In the genomic region with DNA sequence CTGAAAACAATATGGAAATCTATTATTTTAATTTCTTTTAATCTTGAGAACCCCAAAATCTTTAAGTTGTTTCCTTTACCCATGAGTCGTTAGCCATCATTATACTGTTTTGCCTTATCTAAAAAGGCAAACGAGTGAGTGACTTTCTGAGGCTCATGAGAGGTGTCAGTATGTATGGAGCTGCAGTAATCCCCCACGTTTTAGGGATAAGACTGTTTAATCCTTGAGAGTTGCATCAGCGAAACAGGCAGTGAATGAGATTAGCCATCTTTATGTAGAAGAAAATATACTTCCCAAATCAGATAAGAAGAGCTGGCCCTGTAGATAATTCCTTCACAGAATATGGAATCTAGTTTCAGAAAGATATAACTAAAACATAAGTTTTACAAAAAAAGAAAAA, we compare ENCODE assay signal across 18 cellular contexts.
A peak's percentile ranks its signal among the peaks of the same experiment; 100 is the strongest.
DNase-seq lines count a peak whose midpoint lies in the region; ATAC-seq and TF ChIP-seq lines count a peak whose summit lies in the region.
"Had no signal": no experiment of that assay in that cellular context is flagged by ENCODE, and none has a peak within 500 bp of the region (broad histone marks: within the 10 kb centered on the region; RNA-seq: fewer than 3 reads in every experiment).

No MANE protein-coding gene starts in this region.

- H3K4me2 ChIP-seq in GM23338 (no peak overlapping the region), mesendoderm (ENCODE audit: low read length) (no peak overlapping the region)
- H3K4me2 ChIP-seq: A549, BLaER1 had no signal

- H3K9me3 Mint-ChIP-seq in GM23338 = no peaks in the 10 kb centered on the region
- peaks cover 13% of the 10 kb centered on the region for H3K9me3 Mint-ChIP-seq in activated CD8-positive, alpha-beta T cell treated with anti-CD3 and anti-CD28 coated beads, Interleukin-2, amount 10 ng/mL, durations not matched to agents 7 days and 5 days (ENCODE audit: insufficient read depth)

- H3K4me1 ChIP-seq in A673 (ENCODE audit: insufficient read depth, low read length, poor library complexity, severe bottlenecking) = peaks cover 6% of the 10 kb centered on the region
- H3K4me1 ChIP-seq in GM23338 (ENCODE audit: insufficient read depth) = no peaks in the 10 kb centered on the region; the same call in 1 of the 2 replicates
- no peaks in the 10 kb centered on the region for H3K4me1 ChIP-seq in mesendoderm (ENCODE audit: control insufficient read depth, low read depth, low read length)
- H3K4me1 ChIP-seq: A549, BLaER1 had no signal

- intact Hi-C loops in A673 (cut with micrococcal nuclease; ENCODE audit: unreplicated experiment) = no loop called here

- BruUV-seq in A673 (replicated peaks; lab: Mats Ljungman, UMichigan) = no TSS peak

- peak; percentile 12 for DNase-seq in A673 (ENCODE audit: low spot score)
- no peak for DNase-seq in GM23338 (ENCODE audit: low spot score)
- DNase-seq in NCI-H82 treated with DMSO at 0.1 percent for 48 hours (lab: John Stamatoyannopoulos, UW; ENCODE audit: unreplicated experiment) = peak; percentile 81
- peak; percentile 28 for DNase-seq in mesendoderm
- DNase-seq in putamen (ENCODE audit: low spot score) = no peak
- no peak for DNase-seq in activated CD8-positive, alpha-beta T cell treated with anti-CD3 and anti-CD28 coated beads, Interleukin-2, amount 10 ng/mL, durations not matched to agents 7 days and 5 days
- DNase-seq in NCI-H2171 (lab: John Stamatoyannopoulos, UW) = no peak
- DNase-seq: CD4-positive, alpha-beta memory T cell; COR-L47; DMS79 treated with DMSO at 0.1 percent for 48 hours; GF-D8; HCEC 1CT had no signal

- no peak overlapping the region for H3K23ac ChIP-seq in mesendoderm (ENCODE audit: low read length)

- no peaks in the 10 kb centered on the region for H3K27me3 Mint-ChIP-seq in GM23338 (ENCODE audit: insufficient read depth, low read depth, poor library complexity)
- no peaks in the 10 kb centered on the region for H3K27me3 Mint-ChIP-seq in activated CD8-positive, alpha-beta T cell treated with anti-CD3 and anti-CD28 coated beads, Interleukin-2, amount 10 ng/mL, durations not matched to agents 7 days and 5 days (ENCODE audit: low read depth)
- H3K27me3 Mint-ChIP-seq: CD4-positive, alpha-beta memory T cell had no signal

- H3K9me2 ChIP-seq in GM23338 (ENCODE audit: insufficient read depth) = no peaks in the 10 kb centered on the region

- H2BK15ac ChIP-seq in mesendoderm (replicated peaks; ENCODE audit: low read depth) = no peak overlapping the region

- no peak overlapping the region for H4K5ac ChIP-seq in mesendoderm (ENCODE audit: low read length)

- H3K4me1 Mint-ChIP-seq in GM23338 = peaks cover 8% of the 10 kb centered on the region; the same call in 2 of the 3 replicates
- no peaks in the 10 kb centered on the region for H3K4me1 Mint-ChIP-seq in activated CD8-positive, alpha-beta T cell treated with anti-CD3 and anti-CD28 coated beads, Interleukin-2, amount 10 ng/mL, durations not matched to agents 7 days and 5 days (ENCODE audit: low read depth)
- H3K4me1 Mint-ChIP-seq: CD14-positive monocyte; CD4-positive, alpha-beta memory T cell had no signal

- no peaks in the 10 kb centered on the region for H3K36me3 Mint-ChIP-seq in GM23338 (ENCODE audit: low read depth)
- H3K36me3 Mint-ChIP-seq in activated CD8-positive, alpha-beta T cell treated with anti-CD3 and anti-CD28 coated beads, Interleukin-2, amount 10 ng/mL, durations not matched to agents 7 days and 5 days (ENCODE audit: low read depth) = no peaks in the 10 kb centered on the region
- H3K36me3 Mint-ChIP-seq: CD14-positive monocyte; CD4-positive, alpha-beta memory T cell had no signal

- H3K4me3 Mint-ChIP-seq in GM23338 = no peak overlapping the region
- no peak overlapping the region for H3K4me3 Mint-ChIP-seq in activated CD8-positive, alpha-beta T cell treated with anti-CD3 and anti-CD28 coated beads, Interleukin-2, amount 10 ng/mL, durations not matched to agents 7 days and 5 days
- H3K4me3 Mint-ChIP-seq: CD14-positive monocyte; CD4-positive, alpha-beta memory T cell had no signal

- H3K27ac Mint-ChIP-seq in GM23338 = peak overlapping the region; percentile 13; the same call in 1 of the 2 replicates
- H3K27ac Mint-ChIP-seq in activated CD8-positive, alpha-beta T cell treated with anti-CD3 and anti-CD28 coated beads, Interleukin-2, amount 10 ng/mL, durations not matched to agents 7 days and 5 days = no peak overlapping the region
- H3K27ac Mint-ChIP-seq: CD14-positive monocyte; CD4-positive, alpha-beta memory T cell had no signal

- ATAC-seq in GM23338 (no peak), GM18520 (IDR thresholded peaks at IDR 0.05; ENCODE audit: unreplicated experiment) (no peak)
- no peak for ATAC-seq in activated CD8-positive, alpha-beta T cell treated with anti-CD3 and anti-CD28 coated beads, Interleukin-2, amount 10 ng/mL, durations not matched to agents 7 days and 5 days
- ATAC-seq: A549 had no signal

- H3K4me3 ChIP-seq in A673 (ENCODE audit: low read depth, low read length, poor library complexity, severe bottlenecking) (no peak overlapping the region), GM23338 (no peak overlapping the region), mesendoderm (ENCODE audit: low read length) (no peak overlapping the region)
- H3K4me3 ChIP-seq: A549, BLaER1 had no signal

- no peak overlapping the region for H4K8ac ChIP-seq in mesendoderm (ENCODE audit: low read depth, low read length)

- no peak overlapping the region for H2AK5ac ChIP-seq in mesendoderm (ENCODE audit: low read length)

- POLR2A ChIA-PET in A673 (lab: Charles Lee; ENCODE audit: low non-redundant PET) = no interaction called here
- POLR2A ChIA-PET in activated CD8-positive, alpha-beta T cell treated with anti-CD3 and anti-CD28 coated beads, Interleukin-2, amount 10 ng/mL, durations not matched to agents 7 days and 5 days (lab: Charles Lee) = no interaction called here

- no peak for TF ChIP-seq CTCF in A673 (conservative IDR thresholded peaks at IDR 0.05; ENCODE audit: low read depth, low read length)
- no peak for TF ChIP-seq CTCF in GM23338 (conservative IDR thresholded peaks at IDR 0.05; ENCODE audit: low read depth in 2 of 2)

- no peak overlapping the region for H2AFZ ChIP-seq in GM23338

- H3K27me3 ChIP-seq in A673 (replicated peaks; ENCODE audit: insufficient read depth, low read depth, low read length, poor library complexity) (peaks cover 4% of the 10 kb centered on the region), GM23338 (ENCODE audit: insufficient read depth) (no peaks in the 10 kb centered on the region), mesendoderm (ENCODE audit: insufficient read depth, low read length, poor library complexity) (no peaks in the 10 kb centered on the region)
- H3K27me3 ChIP-seq: BLaER1 had no signal

- CTCF ChIA-PET in A673 (lab: Charles Lee) = no interaction called here
- CTCF ChIA-PET in activated CD8-positive, alpha-beta T cell treated with anti-CD3 and anti-CD28 coated beads, Interleukin-2, amount 10 ng/mL, durations not matched to agents 7 days and 5 days (lab: Charles Lee) = no interaction called here

- no peak overlapping the region for H3K4ac ChIP-seq in mesendoderm (ENCODE audit: low read depth, low read length)

- H3K9me3 ChIP-seq in A673 (ENCODE audit: low read depth, low read length, poor library complexity, severe bottlenecking) = no peaks in the 10 kb centered on the region
- H3K9me3 ChIP-seq: A549, BLaER1 had no signal

- H3K27ac ChIP-seq in A673 (ENCODE audit: low read depth, low read length, poor library complexity, severe bottlenecking) (no peak overlapping the region), GM23338 (ENCODE audit: low read depth) (no peak overlapping the region), mesendoderm (ENCODE audit: low read depth, low read length) (no peak overlapping the region)
- H3K27ac ChIP-seq: 22Rv1, A549, BLaER1, HL-60 had no signal

- H2BK120ac ChIP-seq in mesendoderm (ENCODE audit: low read depth, low read length) = no peak overlapping the region

- H2BK5ac ChIP-seq in mesendoderm (ENCODE audit: low read length) = no peak overlapping the region

- H3K36me3 ChIP-seq in A673 (ENCODE audit: insufficient read depth, low read length, poor library complexity, severe bottlenecking) (no peaks in the 10 kb centered on the region), GM23338 (ENCODE audit: insufficient read depth) (no peaks in the 10 kb centered on the region), mesendoderm (ENCODE audit: control insufficient read depth, insufficient read depth, low read length) (no peaks in the 10 kb centered on the region)
- H3K36me3 ChIP-seq: BLaER1 had no signal

- H3K79me2 ChIP-seq in GM23338 (replicated peaks; ENCODE audit: insufficient read depth) (no peaks in the 10 kb centered on the region), mesendoderm (ENCODE audit: control insufficient read depth, insufficient read depth, low read length) (no peaks in the 10 kb centered on the region)

- H4K20me1 ChIP-seq in GM23338 (replicated peaks; ENCODE audit: insufficient read depth) = no peaks in the 10 kb centered on the region
- H4K20me1 ChIP-seq: BLaER1 had no signal

- no peak overlapping the region for H3K18ac ChIP-seq in mesendoderm (ENCODE audit: low read length)

- no peak overlapping the region for H3K56ac ChIP-seq in mesendoderm (ENCODE audit: low read length)

- WGBS in mesendoderm (ENCODE audit: extremely low coverage, insufficient coverage, low lambda C conversion rate) = no CpG with 5 or more reads among the region's 4 CpGs

- no peaks in the 10 kb centered on the region for H3F3A ChIP-seq in GM23338 (replicated peaks; ENCODE audit: low read depth)

- no peaks in the 10 kb centered on the region for H3K79me1 ChIP-seq in mesendoderm (ENCODE audit: low read length)

- H3K9ac ChIP-seq in mesendoderm (ENCODE audit: low read length) = no peak overlapping the region
- H3K9ac ChIP-seq: BLaER1 had no signal

TF ChIP-seq in GM23338, 12 proteins besides CTCF, POLR2A, EP300 and RAD21 (continues in another document):
- TF ChIP-seq EZH2phosphoT487 (IDR thresholded peaks at IDR 0.05; ENCODE audit: unreplicated experiment) = no peak

Comparison
In these comparisons a context has a peak if more than half of its experiments do, and no peak if none do; other contexts are left out.
1. DNase-seq: peak in A673 (single experiment), NCI-H82 treated with DMSO at 0.1 percent for 48 hours (single experiment) and mesendoderm (single experiment); none in GM23338 (single experiment), putamen (single experiment), activated CD8-positive, alpha-beta T cell treated with anti-CD3 and anti-CD28 coated beads, Interleukin-2, amount 10 ng/mL, durations not matched to agents 7 days and 5 days (single experiment) and NCI-H2171 (single experiment).